ENCODE assay signal across 7 cellular contexts in genomic region chr7:149090397-149091195, GRCh38. TPM values are rescaled to one million over a fixed set of nuclear protein-coding genes. Genes with fewer than 3 reads are reported as not detected.
A peak's percentile ranks its signal among the peaks of the same experiment; 100 is the strongest.
DNase-seq lines count a peak whose midpoint lies in the region; ATAC-seq, FAIRE-seq and TF ChIP-seq lines count a peak whose summit lies in the region.

Gene ZNF786 (minus strand): TSS chr7:149090718. CDS start chr7:149090640, 78 bp downstream.

- H3K27ac ChIP-seq in astrocyte (ENCODE audit: low read depth, low read length) = peak within 1 kb of the TSS; percentile 76

- H3K9ac ChIP-seq in astrocyte (ENCODE audit: low read length) = peak within 1 kb of the TSS; percentile 87

- TF ChIP-seq CTCF in astrocyte (IDR thresholded peaks at IDR 0.05; ENCODE audit: insufficient read depth, low read depth, low read length) = peak; percentile 49

- peak within 1 kb of the TSS; percentile 93 for H3K4me3 Mint-ChIP-seq in T-helper 2 cell treated with Interferon-gamma antibody and Interleukin-4, amounts not matched to agents 5 μg/mL and 100 μg/mL, for 36 hours
- H3K4me3 Mint-ChIP-seq in astrocyte (ENCODE audit: unreplicated experiment) = peak within 1 kb of the TSS; percentile 96

- peaks cover 7% of the 10 kb centered on the region for H3K4me1 Mint-ChIP-seq in T-helper 2 cell treated with Interferon-gamma antibody and Interleukin-4, amounts not matched to agents 5 μg/mL and 100 μg/mL, for 36 hours (ENCODE audit: low read depth)
- H3K4me1 Mint-ChIP-seq in astrocyte (ENCODE audit: low read depth, unreplicated experiment) = peaks cover 6% of the 10 kb centered on the region

- peaks cover 3% of the 10 kb centered on the region for H3K9me3 Mint-ChIP-seq in T-helper 2 cell treated with Interferon-gamma antibody and Interleukin-4, amounts not matched to agents 5 μg/mL and 100 μg/mL, for 36 hours
- no peaks in the 10 kb centered on the region for H3K9me3 Mint-ChIP-seq in astrocyte (ENCODE audit: unreplicated experiment)

- peak within 1 kb of the TSS; percentile 90 for H3K4me3 ChIP-seq in astrocyte (ENCODE audit: insufficient read depth, low read depth, low read length)

- peak; percentile 83 for DNase-seq in GM18507 (ENCODE audit: extremely low spot score, insufficient read length, low read depth)
- peak; percentile 86 to 91 for DNase-seq in NCI-H187 (lab: John Stamatoyannopoulos, UW)
- DNase-seq in T-helper 2 cell treated with Interferon-gamma antibody and Interleukin-4, amounts not matched to agents 5 μg/mL and 100 μg/mL, for 36 hours (ENCODE audit: low spot score) = peak; percentile 91
- DNase-seq in astrocyte (ENCODE audit: low read depth) = peak; percentile 72
- DNase-seq in hypothalamus (lab: John Stamatoyannopoulos, UW) = peak; percentile 43 to 92 (median 79)
- DNase-seq in sciatic nerve (ENCODE audit: low spot score) = peak; percentile 93

- no peaks in the 10 kb centered on the region for H3K27me3 Mint-ChIP-seq in T-helper 2 cell treated with Interferon-gamma antibody and Interleukin-4, amounts not matched to agents 5 μg/mL and 100 μg/mL, for 36 hours (ENCODE audit: low read depth)
- H3K27me3 Mint-ChIP-seq in astrocyte (ENCODE audit: low read depth, unreplicated experiment) = no peaks in the 10 kb centered on the region

- H3K79me2 ChIP-seq in astrocyte (ENCODE audit: insufficient read depth, low read length) = peaks cover 38% of the 10 kb centered on the region

- intact Hi-C loops in sciatic nerve (cut with DNase I) = loop anchor here (10.0 kb wide), 1 partner anchor 86 kb away; no protein-coding TSS in a partner anchor

- no peaks in the 10 kb centered on the region for H3K9me3 ChIP-seq in astrocyte (ENCODE audit: insufficient read depth, low read depth, low read length)

- H2AFZ ChIP-seq in astrocyte (ENCODE audit: low read depth, low read length) = peak within 1 kb of the TSS; percentile 98

- no peaks in the 10 kb centered on the region for H3K27me3 ChIP-seq in astrocyte (ENCODE audit: insufficient read depth, low read length)

- H3K4me1 ChIP-seq in astrocyte (ENCODE audit: insufficient read depth, low read length) = peaks cover 10% of the 10 kb centered on the region

- H3K36me3 ChIP-seq in astrocyte (ENCODE audit: insufficient read depth, low read length) = no peaks in the 10 kb centered on the region

- peak; percentile 82 for FAIRE-seq in GM18507 (lab: Jason Lieb, UNC)
- no peak for FAIRE-seq in astrocyte (lab: Jason Lieb, UNC)

- H3K36me3 Mint-ChIP-seq in T-helper 2 cell treated with Interferon-gamma antibody and Interleukin-4, amounts not matched to agents 5 μg/mL and 100 μg/mL, for 36 hours (ENCODE audit: low read depth) = peaks cover 13% of the 10 kb centered on the region
- peaks cover 4% of the 10 kb centered on the region for H3K36me3 Mint-ChIP-seq in astrocyte (ENCODE audit: low read depth, unreplicated experiment)

- peak within 1 kb of the TSS; percentile 100 for H3K27ac Mint-ChIP-seq in T-helper 2 cell treated with Interferon-gamma antibody and Interleukin-4, amounts not matched to agents 5 μg/mL and 100 μg/mL, for 36 hours
- peak within 1 kb of the TSS; percentile 97 for H3K27ac Mint-ChIP-seq in astrocyte (ENCODE audit: unreplicated experiment)

- peak; percentile 89 for ATAC-seq in HG02970 (IDR thresholded peaks at IDR 0.05; ENCODE audit: low FRiP score, unreplicated experiment)
- ATAC-seq in sciatic nerve = peak; percentile 97

- no peaks in the 10 kb centered on the region for H4K20me1 ChIP-seq in astrocyte (ENCODE audit: insufficient read depth, low read length)

- H3K4me2 ChIP-seq in astrocyte (ENCODE audit: low read length) = peak within 1 kb of the TSS; percentile 98

RNA-seq across cellular contexts. Expression of gene ZNF786, which starts in this region (rescaled TPM):
- total RNA-seq in astrocyte (7.8 and 9.9 TPM in 2 replicates), sciatic nerve (7.7 TPM)

Comparison
In these comparisons a context has a peak if more than half of its experiments do, and no peak if none do; other contexts are left out.
1. Peak in every context shown above with its lines: DNase-seq, ATAC-seq, H3K4me3 ChIP-seq and H3K27ac ChIP-seq.